7 cellular contexts compared by ENCODE assay signal in the genomic region with DNA sequence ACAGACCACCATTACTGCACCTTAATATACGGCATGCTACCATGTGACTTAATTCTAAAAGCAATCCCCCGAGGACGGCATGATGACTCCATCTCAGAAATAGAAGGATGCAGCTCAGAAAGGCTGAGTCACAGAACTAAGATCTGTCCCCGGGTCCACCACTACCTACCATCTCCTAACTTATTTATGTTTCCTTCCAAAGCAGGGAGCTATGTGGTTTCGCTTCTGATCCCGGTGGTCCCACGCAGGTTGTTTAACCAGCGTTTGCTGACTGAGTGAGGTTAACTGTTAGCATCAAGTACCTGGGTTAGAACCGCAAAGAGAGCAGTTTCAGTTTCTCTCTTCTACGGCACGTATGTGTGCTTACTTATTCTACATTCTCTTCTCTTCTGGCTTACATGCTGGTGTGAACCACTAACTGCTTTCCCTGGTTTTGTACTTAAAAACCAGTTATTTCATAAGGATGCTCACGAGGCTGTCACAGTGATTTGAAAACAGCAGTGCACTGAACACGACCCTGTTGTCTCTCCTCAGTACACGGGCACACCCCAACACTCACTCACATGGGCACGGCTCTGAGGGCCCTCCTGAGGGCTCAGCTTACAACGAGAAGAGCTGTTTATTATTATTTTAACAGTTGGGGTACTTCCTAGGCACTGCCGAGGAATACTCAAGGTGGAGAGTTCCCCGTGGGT.
A peak's percentile ranks its signal among the peaks of the same experiment; 100 is the strongest.
DNase-seq lines count a peak whose midpoint lies in the region; ATAC-seq and TF ChIP-seq lines count a peak whose summit lies in the region.

No MANE protein-coding gene starts in this region.

- no peaks in the 10 kb centered on the region for H3K27me3 Mint-ChIP-seq in activated B cell treated with CpG ODN at 0.5 μM for 24 hours
- H3K27me3 Mint-ChIP-seq in chondrocyte (ENCODE audit: low read depth), result peaks cover 4% of the 10 kb centered on the region

- H3K4me1 ChIP-seq in gastroesophageal sphincter, result peaks cover 0 to 30% (median 11%) of the 10 kb centered on the region in 3 donors
- H3K4me1 ChIP-seq in tibial artery, result peaks cover 0 to 10% (median 4%) of the 10 kb centered on the region in 4 donors

- H3K27ac Mint-ChIP-seq in activated B cell treated with CpG ODN at 0.5 μM for 24 hours (peak overlapping the region; percentile 85), chondrocyte (ENCODE audit: unreplicated experiment) (no peak overlapping the region)

- DNase-seq in activated B cell treated with CpG ODN at 0.5 μM for 24 hours (no peak), tibial artery (no peak), chondrocyte (ENCODE audit: low spot score) (no peak), LoVo (ENCODE audit: low spot score) (no peak)

- intact Hi-C loops in activated B cell treated with CpG ODN at 0.5 μM for 24 hours (cut with micrococcal nuclease), result loop anchor here (1.0 kb wide), 1 partner anchor 22 kb away; no protein-coding TSS in a partner anchor
- intact Hi-C loops in tibial artery (cut with DNase I; ENCODE audit: low total_unique reads), result no loop called here

- TF ChIP-seq POLR2A in gastroesophageal sphincter (IDR thresholded peaks at IDR 0.05), result no peak

- POLR2A ChIA-PET in activated B cell treated with CpG ODN at 0.5 μM for 24 hours (lab: Charles Lee), result interaction anchor here (0.5 to 5.0 kb wide), 12 partner anchors 14 to 237 kb away, joined by 3 to 52 read pairs (median 5); a partner anchor contains a TSS

- CTCF ChIA-PET in activated B cell treated with CpG ODN at 0.5 μM for 24 hours (lab: Charles Lee), result interaction anchor here (0.8 to 2.0 kb wide), 4 partner anchors 27 to 77 kb away, joined by 3 to 11 read pairs (median 4); no protein-coding TSS in a partner anchor

- H3K9me3 Mint-ChIP-seq in activated B cell treated with CpG ODN at 0.5 μM for 24 hours (no peaks in the 10 kb centered on the region), chondrocyte (ENCODE audit: low read depth) (no peaks in the 10 kb centered on the region)

- no peaks in the 10 kb centered on the region for H3K9me3 ChIP-seq in gastroesophageal sphincter
- H3K9me3 ChIP-seq in tibial artery, result no peaks in the 10 kb centered on the region

- H3K4me3 Mint-ChIP-seq in activated B cell treated with CpG ODN at 0.5 μM for 24 hours (peak overlapping the region; percentile 81), chondrocyte (ENCODE audit: unreplicated experiment) (no peak overlapping the region)

- H3K4me3 ChIP-seq in gastroesophageal sphincter (peak overlapping the region; percentile 6 to 32), tibial artery (peak overlapping the region; percentile 22 to 36)

- TF ChIP-seq CTCF in activated B cell treated with CpG ODN at 0.5 μM for 24 hours (IDR thresholded peaks at IDR 0.05) (no peak), gastroesophageal sphincter (IDR thresholded peaks at IDR 0.05) (no peak), tibial artery (IDR thresholded peaks at IDR 0.05) (no peak), chondrocyte (IDR thresholded peaks at IDR 0.05) (no peak)

- 59 to 60% methylated on average over 1 to 15 of the region's 18 CpGs for WGBS in gastroesophageal sphincter (ENCODE audit: low coverage in 1 of 2), 2 donors

- no peaks in the 10 kb centered on the region for H3K36me3 ChIP-seq in gastroesophageal sphincter
- no peaks in the 10 kb centered on the region for H3K36me3 ChIP-seq in tibial artery

- ATAC-seq in GM19328 (IDR thresholded peaks at IDR 0.05; ENCODE audit: unreplicated experiment) (peak; percentile 51), HG03066 (IDR thresholded peaks at IDR 0.05; ENCODE audit: low read depth, unreplicated experiment) (peak; percentile 68), activated B cell treated with CpG ODN at 0.5 μM for 24 hours (ENCODE audit: low read depth) (peak; percentile 60), gastroesophageal sphincter (no peak)

- no peak for TF ChIP-seq EP300 in gastroesophageal sphincter (IDR thresholded peaks at IDR 0.05)

- H3K27ac ChIP-seq in gastroesophageal sphincter (peak overlapping the region in 3 of 4 donors; percentile 51 to 64 (median 61)), tibial artery (no peak overlapping the region)

- peaks cover 35% of the 10 kb centered on the region for H3K36me3 Mint-ChIP-seq in activated B cell treated with CpG ODN at 0.5 μM for 24 hours (ENCODE audit: low read depth)
- H3K36me3 Mint-ChIP-seq in chondrocyte (ENCODE audit: low read depth), result peaks cover 2% of the 10 kb centered on the region

- H3K4me1 Mint-ChIP-seq in activated B cell treated with CpG ODN at 0.5 μM for 24 hours, result peaks cover 93% of the 10 kb centered on the region
- no peaks in the 10 kb centered on the region for H3K4me1 Mint-ChIP-seq in chondrocyte (ENCODE audit: low read depth)

- H3K27me3 ChIP-seq in gastroesophageal sphincter (no peaks in the 10 kb centered on the region), tibial artery (peaks cover 0 to 7% of the 10 kb centered on the region in 2 donors)

Comparison
In these comparisons a context has a peak if more than half of its experiments do, and no peak if none do; other contexts are left out.
1. H3K27ac ChIP-seq: peak in gastroesophageal sphincter (3 of 4); none in tibial artery (0 of 2).